21 cellular contexts compared by ENCODE assay signal in genomic region chr21:36005879-36006400, GRCh38. TPM values are rescaled to one million over a fixed set of nuclear protein-coding genes. Genes with fewer than 3 reads are reported as not detected.
DNase-seq lines count a peak whose midpoint lies in the region; ATAC-seq and TF ChIP-seq lines count a peak whose summit lies in the region.
"Had no signal": no experiment of that assay in that cellular context is flagged by ENCODE, and none has a peak within 500 bp of the region (broad histone marks: within the 10 kb centered on the region; RNA-seq: fewer than 3 reads in every experiment).

No MANE protein-coding gene starts in this region.

- H3K27ac Mint-ChIP-seq in stimulated activated naive CD8-positive, alpha-beta T cell treated with anti-CD3 and anti-CD28 coated beads, Interleukin-15, amount 100 ng/mL, for 72 hours, result peak overlapping the region; percentile 24 to 50
- H3K27ac Mint-ChIP-seq in activated naive CD8-positive, alpha-beta T cell treated with anti-CD3 and anti-CD28 coated beads for 36 hours, result no peak overlapping the region
- no peak overlapping the region for H3K27ac Mint-ChIP-seq in activated CD8-positive, alpha-beta memory T cell treated with anti-CD3 and anti-CD28 coated beads, Interleukin-2, amount 10 ng/mL, durations not matched to agents 7 days and 5 days
- H3K27ac Mint-ChIP-seq in endodermal cell, result no peak overlapping the region
- H3K27ac Mint-ChIP-seq: CD8-positive, alpha-beta T cell; HFFc6 had no signal

- ATAC-seq in stimulated activated naive CD8-positive, alpha-beta T cell treated with anti-CD3 and anti-CD28 coated beads, Interleukin-15, amount 100 ng/mL, for 72 hours, result no peak
- no peak for ATAC-seq in stimulated activated naive CD8-positive, alpha-beta T cell treated with anti-CD3 and anti-CD28 coated beads, Interleukin-15, Interleukin-2, amounts not matched to agents 100 U/mL and 50 U/mL, for 24 hours
- ATAC-seq in activated CD8-positive, alpha-beta memory T cell treated with anti-CD3 and anti-CD28 coated beads, Interleukin-2, amount 10 ng/mL, durations not matched to agents 7 days and 5 days, result no peak
- no peak for ATAC-seq in GM18907 (IDR thresholded peaks at IDR 0.05; ENCODE audit: unreplicated experiment)
- ATAC-seq: CD8-positive, alpha-beta T cell; GM12878 had no signal

- H3K36me3 Mint-ChIP-seq in activated naive CD8-positive, alpha-beta T cell treated with anti-CD3 and anti-CD28 coated beads for 36 hours, result no peaks in the 10 kb centered on the region
- H3K36me3 Mint-ChIP-seq in activated CD8-positive, alpha-beta memory T cell treated with anti-CD3 and anti-CD28 coated beads, Interleukin-2, amount 10 ng/mL, durations not matched to agents 7 days and 5 days, result no peaks in the 10 kb centered on the region
- H3K36me3 Mint-ChIP-seq in endodermal cell (ENCODE audit: low read depth), result no peaks in the 10 kb centered on the region
- H3K36me3 Mint-ChIP-seq: CD8-positive, alpha-beta T cell had no signal

- CTCF ChIA-PET in activated CD8-positive, alpha-beta memory T cell treated with anti-CD3 and anti-CD28 coated beads, Interleukin-2, amount 10 ng/mL, durations not matched to agents 7 days and 5 days (lab: Charles Lee), result no interaction called here

- WGBS in endodermal cell (ENCODE audit: insufficient coverage in 1 of 2, insufficient read length in 1 of 2), 2 experiments, result 94 to 96% methylated on average over 2 to 5 of the region's 5 CpGs

- H3K27me3 Mint-ChIP-seq in stimulated activated naive CD8-positive, alpha-beta T cell treated with anti-CD3 and anti-CD28 coated beads, Interleukin-15, amount 100 ng/mL, for 72 hours, result peaks cover 16% of the 10 kb centered on the region
- peaks cover 5% of the 10 kb centered on the region for H3K27me3 Mint-ChIP-seq in activated naive CD8-positive, alpha-beta T cell treated with anti-CD3 and anti-CD28 coated beads for 36 hours
- peaks cover 9% of the 10 kb centered on the region for H3K27me3 Mint-ChIP-seq in activated CD8-positive, alpha-beta memory T cell treated with anti-CD3 and anti-CD28 coated beads, Interleukin-2, amount 10 ng/mL, durations not matched to agents 7 days and 5 days
- peaks cover 12% of the 10 kb centered on the region for H3K27me3 Mint-ChIP-seq in endodermal cell (ENCODE audit: insufficient read depth)

- H3K9me3 ChIP-seq in duodenal mucosa (ENCODE audit: control insufficient read depth in 1 of 2, low read length in 2 of 2) (no peaks in the 10 kb centered on the region), muscle layer of colon (ENCODE audit: low read length) (no peaks in the 10 kb centered on the region), endodermal cell (ENCODE audit: control insufficient read depth, low read length) (no peaks in the 10 kb centered on the region)

- DNase-seq in stimulated activated naive CD8-positive, alpha-beta T cell treated with anti-CD3 and anti-CD28 coated beads, Interleukin-15, amount 100 ng/mL, for 72 hours, result no peak
- DNase-seq in stimulated activated naive CD8-positive, alpha-beta T cell treated with anti-CD3 and anti-CD28 coated beads, Interleukin-15, Interleukin-2, amounts not matched to agents 100 U/mL and 50 U/mL, for 24 hours, result no peak
- DNase-seq in activated naive CD8-positive, alpha-beta T cell treated with anti-CD3 and anti-CD28 coated beads for 36 hours, result no peak
- no peak for DNase-seq in activated CD8-positive, alpha-beta memory T cell treated with anti-CD3 and anti-CD28 coated beads, Interleukin-2, amount 10 ng/mL, durations not matched to agents 7 days and 5 days
- DNase-seq in endodermal cell, result no peak
- DNase-seq: Calu3; CD8-positive, alpha-beta T cell; GF-D8; HFFc6; NCI-H1417; NCI-H187; NCI-H2227 treated with DMSO at 0.1 percent for 48 hours; NCI-H510A treated with DMSO at 0.1 percent for 48 hours; NCI-H82; RPMI8226 had no signal

- H3K27ac ChIP-seq in duodenal mucosa (ENCODE audit: low read depth, low read length) (peak overlapping the region; percentile 34), muscle layer of colon (ENCODE audit: low read depth, low read length) (no peak overlapping the region), endodermal cell (ENCODE audit: low read depth, low read length) (no peak overlapping the region)
- H3K27ac ChIP-seq: BLaER1, KMS-11 had no signal

- peak overlapping the region in 1 of 2 donors; percentile 29 for H3K9ac ChIP-seq in duodenal mucosa (ENCODE audit: low read depth in 1 of 2, low read length in 2 of 2)
- H3K9ac ChIP-seq in muscle layer of colon (ENCODE audit: low read length), result no peak overlapping the region
- H3K9ac ChIP-seq in endodermal cell (ENCODE audit: extremely low read depth, low read length, poor library complexity, severe bottlenecking), result no peak overlapping the region
- H3K9ac ChIP-seq: BLaER1, KMS-11 had no signal

- H3K27me3 ChIP-seq in duodenal mucosa (ENCODE audit: control insufficient read depth in 1 of 2, insufficient read depth in 2 of 2, low read length in 2 of 2), result no peaks in the 10 kb centered on the region
- H3K27me3 ChIP-seq in muscle layer of colon (ENCODE audit: control insufficient read depth in 1 of 2, insufficient read depth in 2 of 2, low read length in 2 of 2), result no peaks in the 10 kb centered on the region
- H3K27me3 ChIP-seq in endodermal cell (ENCODE audit: control insufficient read depth, insufficient read depth, low read length, poor library complexity, severe bottlenecking), result no peaks in the 10 kb centered on the region
- H3K27me3 ChIP-seq: BLaER1 had no signal

- H3K4me3 Mint-ChIP-seq in stimulated activated naive CD8-positive, alpha-beta T cell treated with anti-CD3 and anti-CD28 coated beads, Interleukin-15, amount 100 ng/mL, for 72 hours, result no peak overlapping the region
- H3K4me3 Mint-ChIP-seq in activated naive CD8-positive, alpha-beta T cell treated with anti-CD3 and anti-CD28 coated beads for 36 hours, result no peak overlapping the region
- H3K4me3 Mint-ChIP-seq in activated CD8-positive, alpha-beta memory T cell treated with anti-CD3 and anti-CD28 coated beads, Interleukin-2, amount 10 ng/mL, durations not matched to agents 7 days and 5 days, result no peak overlapping the region
- H3K4me3 Mint-ChIP-seq in endodermal cell, result no peak overlapping the region
- H3K4me3 Mint-ChIP-seq: CD8-positive, alpha-beta T cell; HFFc6 had no signal

- H3K9me3 Mint-ChIP-seq in stimulated activated naive CD8-positive, alpha-beta T cell treated with anti-CD3 and anti-CD28 coated beads, Interleukin-15, amount 100 ng/mL, for 72 hours, result no peaks in the 10 kb centered on the region
- H3K9me3 Mint-ChIP-seq in activated naive CD8-positive, alpha-beta T cell treated with anti-CD3 and anti-CD28 coated beads for 36 hours, result no peaks in the 10 kb centered on the region
- no peaks in the 10 kb centered on the region for H3K9me3 Mint-ChIP-seq in activated CD8-positive, alpha-beta memory T cell treated with anti-CD3 and anti-CD28 coated beads, Interleukin-2, amount 10 ng/mL, durations not matched to agents 7 days and 5 days (ENCODE audit: low read depth)
- peaks cover 16% of the 10 kb centered on the region for H3K9me3 Mint-ChIP-seq in endodermal cell
- H3K9me3 Mint-ChIP-seq: CD8-positive, alpha-beta T cell had no signal

- peak overlapping the region; percentile 48 to 49 for H3K4me3 ChIP-seq in duodenal mucosa (ENCODE audit: low read depth in 1 of 2, low read length in 2 of 2)
- H3K4me3 ChIP-seq in muscle layer of colon (ENCODE audit: low read depth in 1 of 2, low read length in 2 of 2), result peak overlapping the region; percentile 1 to 26
- H3K4me3 ChIP-seq in endodermal cell (ENCODE audit: low read length), result no peak overlapping the region
- H3K4me3 ChIP-seq: BLaER1, GM12878 had no signal

- H3K4me1 ChIP-seq in duodenal mucosa (ENCODE audit: control insufficient read depth in 1 of 2, insufficient read depth in 2 of 2, low read length in 2 of 2) (peaks cover 0 to 14% of the 10 kb centered on the region in 2 donors), muscle layer of colon (ENCODE audit: insufficient read depth, low read length) (peaks cover 4% of the 10 kb centered on the region), endodermal cell (ENCODE audit: control insufficient read depth, insufficient read depth, low read length) (no peaks in the 10 kb centered on the region)
- H3K4me1 ChIP-seq: BLaER1 had no signal

- no peaks in the 10 kb centered on the region for H3K4me1 Mint-ChIP-seq in stimulated activated naive CD8-positive, alpha-beta T cell treated with anti-CD3 and anti-CD28 coated beads, Interleukin-15, amount 100 ng/mL, for 72 hours
- H3K4me1 Mint-ChIP-seq in activated naive CD8-positive, alpha-beta T cell treated with anti-CD3 and anti-CD28 coated beads for 36 hours, result no peaks in the 10 kb centered on the region
- no peaks in the 10 kb centered on the region for H3K4me1 Mint-ChIP-seq in activated CD8-positive, alpha-beta memory T cell treated with anti-CD3 and anti-CD28 coated beads, Interleukin-2, amount 10 ng/mL, durations not matched to agents 7 days and 5 days
- H3K4me1 Mint-ChIP-seq in endodermal cell, result no peaks in the 10 kb centered on the region

- TF ChIP-seq CTCF in endodermal cell (conservative IDR thresholded peaks at IDR 0.05), result no peak

- H3K36me3 ChIP-seq in duodenal mucosa (ENCODE audit: control insufficient read depth in 1 of 2, insufficient read depth in 2 of 2, low read length in 2 of 2) (no peaks in the 10 kb centered on the region), muscle layer of colon (ENCODE audit: insufficient read depth, low read length) (no peaks in the 10 kb centered on the region), endodermal cell (ENCODE audit: control insufficient read depth, insufficient read depth, low read length) (no peaks in the 10 kb centered on the region)
- H3K36me3 ChIP-seq: BLaER1 had no signal

RNA-seq across cellular contexts. Expression of gene SETD4, which starts 54.4 kb away (rescaled TPM):
- 10 to 100 TPM; 15.0 to 15.9 TPM for total RNA-seq in activated naive CD8-positive, alpha-beta T cell treated with anti-CD3 and anti-CD28 coated beads for 36 hours
- 10 to 100 TPM; 17.9 to 20.9 TPM for total RNA-seq in activated CD8-positive, alpha-beta memory T cell treated with anti-CD3 and anti-CD28 coated beads, Interleukin-2, amount 10 ng/mL, durations not matched to agents 7 days and 5 days
- 10 to 100 TPM; 27.8 to 31.9 TPM for total RNA-seq in endodermal cell
- 26.0 TPM for polyA plus RNA-seq in endodermal cell (2013, experiment 1 of 2)
- 24.1 TPM for polyA plus RNA-seq in endodermal cell (2013, experiment 2 of 2)

Comparison
In these comparisons a context has a peak if more than half of its experiments do, and no peak if none do; other contexts are left out.
1. H3K27ac Mint-ChIP-seq: peak in stimulated activated naive CD8-positive, alpha-beta T cell treated with anti-CD3 and anti-CD28 coated beads, Interleukin-15, amount 100 ng/mL, for 72 hours (2 of 2); none in activated naive CD8-positive, alpha-beta T cell treated with anti-CD3 and anti-CD28 coated beads for 36 hours (single experiment), activated CD8-positive, alpha-beta memory T cell treated with anti-CD3 and anti-CD28 coated beads, Interleukin-2, amount 10 ng/mL, durations not matched to agents 7 days and 5 days (single experiment) and endodermal cell (single experiment).